8 cellular contexts compared by ENCODE assay signal in the genomic region with DNA sequence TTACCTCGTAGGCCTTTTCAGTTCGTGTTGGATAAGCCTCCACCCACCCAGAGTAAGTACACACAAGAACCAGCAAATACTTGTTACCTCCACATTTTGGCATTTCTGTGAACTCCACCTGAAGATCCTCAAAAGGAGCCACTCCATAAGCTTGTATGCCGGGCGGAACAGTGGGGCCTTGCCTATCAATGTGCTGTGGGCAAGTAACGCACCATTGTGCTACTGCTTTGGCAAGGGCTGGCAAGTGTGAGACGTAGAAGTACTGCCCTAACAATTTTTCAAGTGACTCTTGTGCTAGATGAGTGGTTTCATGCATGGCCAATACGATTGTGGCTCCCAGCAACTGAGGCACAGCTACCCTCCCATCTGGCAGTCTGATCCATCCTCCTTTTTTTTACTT. TPM values are rescaled to one million over a fixed set of nuclear protein-coding genes. Genes with fewer than 3 reads are reported as not detected.
"Had no signal": no experiment of that assay in that cellular context is flagged by ENCODE, and none has a peak within 500 bp of the region (broad histone marks: within the 10 kb centered on the region; RNA-seq: fewer than 3 reads in every experiment).

No MANE protein-coding gene starts in this region.

RNA-seq across cellular contexts. Expression of a gene that starts 25.3 kb away (rescaled TPM):
- total RNA-seq: hepatocyte, kidney epithelial cell, left cardiac atrium, left lobe of liver, left ventricle myocardium inferior, left ventricle myocardium superior, lung microvascular endothelial cell, myocyte had no signal
- polyA plus RNA-seq: hepatocyte had no signal
